8 cellular contexts compared by ENCODE assay signal in genomic region chr15:45162771-45163507, GRCh38. TPM values are rescaled to one million over a fixed set of nuclear protein-coding genes. Genes with fewer than 3 reads are reported as not detected.
DNase-seq lines count a peak whose midpoint lies in the region; ATAC-seq and TF ChIP-seq lines count a peak whose summit lies in the region.

No MANE protein-coding gene starts in this region.

- peak; percentile 32 for ATAC-seq in HG03108 (IDR thresholded peaks at IDR 0.05; ENCODE audit: unreplicated experiment)
- ATAC-seq in GM21619 (IDR thresholded peaks at IDR 0.05; ENCODE audit: unreplicated experiment): no peak

- TF ChIP-seq CTCF in dorsolateral prefrontal cortex (IDR thresholded peaks at IDR 0.05 in 54 of 56, conservative IDR thresholded peaks at IDR 0.05 in 2 of 56; ENCODE audit: low read depth in 1 of 56, partially characterized antibody in 56 of 56) (peak; percentile 26 to 93 (median 86)), lower leg skin (IDR thresholded peaks at IDR 0.05) (peak in 1 of 3 donors; percentile 24)

- DNase-seq in EH (ENCODE audit: low read depth): peak; percentile 84
- DNase-seq in NCI-H69 (lab: John Stamatoyannopoulos, UW): peak; percentile 92
- DNase-seq in activated CD4-positive, alpha-beta T cell treated with anti-CD3 and anti-CD28 coated beads, Interleukin-2, amount 50 U/mL, for 48 hours: peak; percentile 65 to 73
- peak; percentile 69 to 85 (median 81) for DNase-seq in dorsolateral prefrontal cortex
- peak; percentile 76 to 95 for DNase-seq in lower leg skin (ENCODE audit: low spot score in 2 of 2)
- DNase-seq in stimulated activated CD4-positive, alpha-beta T cell treated with anti-CD3 and anti-CD28 coated beads, TNF-alpha, amount 100 ng/mL, for 48 hours (ENCODE audit: low read depth in 3 of 3): peak; percentile 37 to 52 (median 41)

- no peaks in the 10 kb centered on the region for H3K27me3 ChIP-seq in dorsolateral prefrontal cortex

- peak overlapping the region in 40 of 59 donors; percentile 2 to 73 (median 42) for H3K27ac ChIP-seq in dorsolateral prefrontal cortex

- TF ChIP-seq POLR2A in lower leg skin (IDR thresholded peaks at IDR 0.05): no peak

- no peak overlapping the region for H3K4me3 ChIP-seq in dorsolateral prefrontal cortex
- no peak overlapping the region for H3K4me3 ChIP-seq in lower leg skin (ENCODE audit: low read depth, poor library complexity, severe bottlenecking)

- intact Hi-C loops in dorsolateral prefrontal cortex (cut with DNase I): loop anchor here (1.0 to 2.0 kb wide), 3 partner anchors 33 to 294 kb away; no protein-coding TSS in a partner anchor
- intact Hi-C loops in lower leg skin (cut with DNase I; ENCODE audit: low total_unique reads): no loop called here

- 13 to 14% methylated on average over 7 of the region's 7 CpGs for WGBS in lower leg skin, 2 donors

RNA-seq across cellular contexts. Expression of gene SHF, which starts 24.8 kb away (rescaled TPM):
- 10 to 100 TPM; 13.9 to 56.0 (median 31.7) TPM for total RNA-seq in dorsolateral prefrontal cortex
- total RNA-seq in lower leg skin: 10 to 100 TPM in 2 of 4 donors, 1 to 10 TPM in 2; 6.0 to 19.4 (median 13.0) TPM

RNA-seq across cellular contexts. Expression of gene DUOX1, which starts 33.1 kb away (rescaled TPM):
- 10 to 100 TPM in 2 of 120 experiments, 1 to 10 TPM in 82, under 1 TPM in 35, not detected in 1; 0.25 to 12.0 (median 1.8) TPM for total RNA-seq in dorsolateral prefrontal cortex
- 100 to 1,000 TPM in 2 of 4 donors, 10 to 100 TPM in 2; 90.1 to 162 (median 114) TPM for total RNA-seq in lower leg skin

RNA-seq across cellular contexts. Expression of gene DUOXA1, which starts 33.3 kb away (rescaled TPM):
- total RNA-seq in dorsolateral prefrontal cortex: 1 to 10 TPM in 100 of 120 experiments, under 1 TPM in 15, not detected in 5; 0.23 to 7.3 (median 2.0) TPM
- total RNA-seq in lower leg skin: 100 to 1,000 TPM in 2 of 4 donors, 10 to 100 TPM in 2; 58.1 to 112 (median 99.0) TPM

RNA-seq across cellular contexts. Expression of gene DUOXA2, which starts 48.8 kb away (rescaled TPM):
- total RNA-seq in dorsolateral prefrontal cortex (not detected), lower leg skin (not detected)

RNA-seq across cellular contexts. Expression of gene DUOX2, which starts 49.0 kb away (rescaled TPM):
- total RNA-seq in dorsolateral prefrontal cortex (1 to 10 TPM in 13 of 120 experiments, under 1 TPM in 90, not detected in 17; 0.07 to 3.1 (median 0.26) TPM), lower leg skin (10 to 100 TPM in 1 of 4 donors, 1 to 10 TPM in 3; 3.5 to 11.0 (median 3.9) TPM)

Comparison
In these comparisons a context has a peak if more than half of its experiments do, and no peak if none do; other contexts are left out.
1. DNase-seq: peak in every context shown above with its lines; median percentile 92 in NCI-H69; 86 in lower leg skin; 84 in EH; 81 in dorsolateral prefrontal cortex; 69 in activated CD4-positive, alpha-beta T cell treated with anti-CD3 and anti-CD28 coated beads, Interleukin-2, amount 50 U/mL, for 48 hours; 41 in stimulated activated CD4-positive, alpha-beta T cell treated with anti-CD3 and anti-CD28 coated beads, TNF-alpha, amount 100 ng/mL, for 48 hours.
2. RNA of gene DUOX1, which starts 33.1 kb away (total RNA-seq): 90.1 to 162 TPM in lower leg skin; 0.25 to 12.0 TPM in dorsolateral prefrontal cortex; every median in the first group is over 4 times any median in the second.
3. RNA of gene DUOXA1, which starts 33.3 kb away (total RNA-seq): 58.1 to 112 TPM in lower leg skin; 0.23 to 7.3 TPM in dorsolateral prefrontal cortex; every median in the first group is over 4 times any median in the second.